Comparison of ENCODE assay signal across 11 cellular contexts in the genomic region with DNA sequence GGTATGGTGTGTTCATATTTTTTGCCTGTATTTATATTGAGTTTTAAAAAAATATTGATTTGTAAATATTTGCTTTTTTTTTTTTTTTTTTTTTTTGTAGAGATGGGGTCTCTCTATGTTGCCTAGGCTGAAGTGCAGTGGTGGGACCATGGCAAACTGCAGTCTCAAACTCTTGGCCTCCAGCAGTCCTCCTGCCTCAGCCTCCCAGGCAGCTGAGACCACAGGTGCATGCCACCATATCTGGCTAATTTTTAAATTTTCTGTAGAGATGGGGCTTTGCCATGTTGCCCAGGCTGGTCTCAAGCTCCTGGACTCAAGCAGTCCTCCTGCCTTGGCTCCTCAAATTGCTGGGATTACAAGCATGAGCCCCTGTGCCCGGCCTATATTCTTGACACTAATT.
"Had no signal": no experiment of that assay in that cellular context is flagged by ENCODE, and none has a peak within 500 bp of the region (broad histone marks: within the 10 kb centered on the region; RNA-seq: fewer than 3 reads in every experiment).

No MANE protein-coding gene starts in this region.

- DNase-seq: GM23248, GOT3, H7, H9, HCEC 1CT, HFFc6 had no signal

- H3K4me1 ChIP-seq: HAP-1 had no signal

- H3K27ac ChIP-seq: GM23248 had no signal

- H3K4me2 ChIP-seq: GM23338 had no signal

- H3K9ac ChIP-seq: GM23248 had no signal

- FAIRE-seq: H1, H54 had no signal

- ATAC-seq: GM23338, HCT116 had no signal

- H3K9me3 ChIP-seq: HAP-1 had no signal

- H3K36me3 ChIP-seq: HAP-1 had no signal

- H3K4me3 ChIP-seq: GM23248, GM23338, HAP-1 had no signal

- H2AFZ ChIP-seq: GM23248, GM23338 had no signal
